ENCODE assay signal across 9 cellular contexts in the genomic region with DNA sequence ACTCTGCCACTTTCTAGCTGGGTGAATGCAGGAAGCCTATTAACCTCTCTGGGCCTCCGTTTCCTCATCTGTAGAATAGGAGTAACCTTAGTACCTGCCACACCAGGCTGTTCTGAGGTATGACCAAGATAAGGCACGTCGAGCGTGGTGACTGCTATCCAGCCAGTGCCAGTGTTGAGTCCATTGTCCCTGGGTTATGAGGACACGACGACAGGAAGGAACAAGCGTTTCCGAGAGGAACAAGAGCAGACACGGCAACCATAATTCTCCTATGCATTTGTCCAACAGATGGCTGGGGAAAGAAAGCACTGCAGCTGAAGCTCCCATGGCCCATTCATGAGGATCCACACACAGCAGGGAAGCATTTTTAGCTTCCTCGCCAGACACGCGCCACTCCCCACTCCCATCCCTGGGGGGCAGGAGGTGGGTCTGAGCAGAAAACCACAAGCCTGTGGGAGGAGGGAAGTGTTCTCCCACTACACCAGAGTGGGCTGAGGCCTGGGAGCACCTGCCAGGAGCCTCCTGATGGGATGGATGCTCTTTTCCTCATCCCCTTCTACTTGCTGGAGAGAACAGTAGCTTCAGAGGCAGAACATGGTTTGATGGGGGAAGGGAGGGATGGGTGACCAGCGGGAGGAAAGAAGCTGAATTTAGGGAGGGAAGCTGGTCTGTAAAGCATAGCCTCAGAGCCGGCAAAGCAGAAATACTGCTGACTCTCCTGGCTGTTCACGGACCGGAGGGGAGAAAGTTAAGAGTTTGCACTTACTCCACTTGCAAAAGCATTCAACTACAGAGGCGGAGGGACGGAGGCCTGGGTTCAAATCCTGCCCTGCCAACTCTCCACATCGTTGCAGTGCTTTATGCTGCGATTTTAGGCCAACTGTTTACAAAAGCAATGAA. TPM values are rescaled to one million over a fixed set of nuclear protein-coding genes. Genes with fewer than 3 reads are reported as not detected.
DNase-seq lines count a peak whose midpoint lies in the region; ATAC-seq, FAIRE-seq and TF ChIP-seq lines count a peak whose summit lies in the region.
"Had no signal": no experiment of that assay in that cellular context is flagged by ENCODE, and none has a peak within 500 bp of the region (broad histone marks: within the 10 kb centered on the region; RNA-seq: fewer than 3 reads in every experiment).

No MANE protein-coding gene starts in this region.

- H2BK15ac ChIP-seq in mesenchymal stem cell (ENCODE audit: low read depth, poor library complexity, severe bottlenecking): no peak overlapping the region

- H3K27ac Mint-ChIP-seq in activated T-helper 1 cell treated with anti-CD3 and anti-CD28 coated beads, Interleukin-12 subunit alpha, Interleukin-12 subunit beta, Interleukin-2, Interleukin-4 antibody, amounts not matched to agents 30 ng/mL and 10 ng/mL and 1 ng/mL, durations not matched to agents 14 hours and 24 hours and 36 hours: peak overlapping the region; percentile 77

- H4K91ac ChIP-seq in mesenchymal stem cell (ENCODE audit: low read length): no peak overlapping the region

- H2BK120ac ChIP-seq in mesenchymal stem cell (ENCODE audit: low read depth, low read length): no peak overlapping the region

- CTCF ChIA-PET in HepG2 (lab: Yijun Ruan, JAX; ENCODE audit: low intra/inter-chr PET ratio, low total read pairs): no interaction called here

- no peak for FAIRE-seq in HepG2 (lab: Jason Lieb, UNC)

- ATAC-seq in right lobe of liver (peak in 2 of 4 donors; percentile 12 to 42), HepG2 (no peak), HG03095 (IDR thresholded peaks at IDR 0.05; ENCODE audit: unreplicated experiment) (no peak)

- H3K14ac ChIP-seq in mesenchymal stem cell (ENCODE audit: low read length in 2 of 2): peak overlapping the region in 1 of 2 experiments; percentile 8

- peak overlapping the region in 1 of 2 experiments; percentile 67 for H3K23ac ChIP-seq in mesenchymal stem cell (ENCODE audit: low read length in 2 of 2)

- H3K9ac ChIP-seq in HepG2 (ENCODE audit: insufficient read depth, low read depth, low read length) (no peak overlapping the region), mesenchymal stem cell (ENCODE audit: low read length) (peak overlapping the region; percentile 83)

- no peak for TF ChIP-seq EP300 in HepG2 (IDR thresholded peaks at IDR 0.05; ENCODE audit: low read depth in 2 of 2, low read length in 2 of 2)
- no peak for TF ChIP-seq EP300 in HepG2 (CRISPR knock-in tag; IDR thresholded peaks at IDR 0.05; ENCODE audit: borderline replicate concordance)

- peaks cover 12% of the 10 kb centered on the region for H3K79me1 ChIP-seq in mesenchymal stem cell (replicated peaks; ENCODE audit: low read length, poor library complexity, severe bottlenecking)

- WGBS in right lobe of liver (ENCODE audit: insufficient coverage, low coverage, low lambda C conversion rate, missing lambda C conversion rate): 61% methylated on average over 19 of the region's 20 CpGs
- WGBS in HepG2 (ENCODE audit: low lambda C conversion rate): 93% methylated on average over 20 of the region's 20 CpGs
- WGBS in mesenchymal stem cell: 86% methylated on average over 17 of the region's 20 CpGs

- H3K27me3 Mint-ChIP-seq in activated T-helper 1 cell treated with anti-CD3 and anti-CD28 coated beads, Interleukin-12 subunit alpha, Interleukin-12 subunit beta, Interleukin-2, Interleukin-4 antibody, amounts not matched to agents 30 ng/mL and 10 ng/mL and 1 ng/mL, durations not matched to agents 14 hours and 24 hours and 36 hours (ENCODE audit: insufficient read depth): peaks cover 2% of the 10 kb centered on the region

- peak overlapping the region; percentile 4 to 66 (median 16) for H3K4me3 ChIP-seq in right lobe of liver
- no peak overlapping the region for H3K4me3 ChIP-seq in HepG2 (replicated peaks in 1 of 3; ENCODE audit: insufficient read depth in 1 of 3, low read depth in 2 of 3, low read length in 3 of 3)
- H3K4me3 ChIP-seq in mesenchymal stem cell (ENCODE audit: insufficient read depth in 1 of 2, low read depth in 1 of 2, low read length in 2 of 2): peak overlapping the region in 1 of 2 experiments; percentile 83

- DNase-seq in right lobe of liver: no peak
- no peak for DNase-seq in HepG2 (ENCODE audit: low spot score)
- DNase-seq in activated T-helper 1 cell treated with anti-CD3 and anti-CD28 coated beads, Interleukin-12 subunit alpha, Interleukin-12 subunit beta, Interleukin-2, Interleukin-4 antibody, amounts not matched to agents 30 ng/mL and 10 ng/mL and 1 ng/mL, durations not matched to agents 14 hours and 24 hours and 36 hours (ENCODE audit: low spot score): no peak
- no peak for DNase-seq in mesenchymal stem cell
- DNase-seq in NCI-H82 treated with DMSO at 0.1 percent for 48 hours (lab: John Stamatoyannopoulos, UW; ENCODE audit: unreplicated experiment): no peak
- DNase-seq in SKM-1 treated with dmso at 0.1 percent for 144 hours (lab: John Stamatoyannopoulos, UW; ENCODE audit: unreplicated experiment): no peak
- DNase-seq in NK-92 (lab: John Stamatoyannopoulos, UW; ENCODE audit: unreplicated experiment): no peak
- DNase-seq: NCI-H1105 treated with DMSO at 0.1 percent for 48 hours had no signal

- H3K79me2 ChIP-seq in HepG2 (ENCODE audit: insufficient read depth, low read length): no peaks in the 10 kb centered on the region

- TF ChIP-seq POLR2A in right lobe of liver (IDR thresholded peaks at IDR 0.05) (no peak), HepG2 (IDR thresholded peaks at IDR 0.05; ENCODE audit: insufficient read depth in 1 of 2, low read depth in 2 of 2, low read length in 2 of 2) (no peak)

- peaks cover 58% of the 10 kb centered on the region for H3K36me3 Mint-ChIP-seq in activated T-helper 1 cell treated with anti-CD3 and anti-CD28 coated beads, Interleukin-12 subunit alpha, Interleukin-12 subunit beta, Interleukin-2, Interleukin-4 antibody, amounts not matched to agents 30 ng/mL and 10 ng/mL and 1 ng/mL, durations not matched to agents 14 hours and 24 hours and 36 hours (ENCODE audit: low read depth)

- no peak overlapping the region for H3K4me2 ChIP-seq in HepG2 (ENCODE audit: low read depth, low read length)
- H3K4me2 ChIP-seq in mesenchymal stem cell (ENCODE audit: low read length, poor library complexity, severe bottlenecking): peak overlapping the region; percentile 11

- no peaks in the 10 kb centered on the region for H3K36me3 ChIP-seq in right lobe of liver
- peaks cover 0 to 1% of the 10 kb centered on the region in 2 experiments; a peak in 2 of 5 replicates for H3K36me3 ChIP-seq in HepG2 (replicated peaks in 1 of 2; ENCODE audit: control insufficient read depth in 1 of 2, insufficient read depth in 2 of 2, low read length in 2 of 2)
- peaks cover 23 to 27% of the 10 kb centered on the region in 2 experiments for H3K36me3 ChIP-seq in mesenchymal stem cell (ENCODE audit: control insufficient read depth in 1 of 2, insufficient read depth in 2 of 2, low read depth in 1 of 2, low read length in 2 of 2)

- H3K9me3 ChIP-seq in right lobe of liver (no peaks in the 10 kb centered on the region), HepG2 (ENCODE audit: low read length) (no peaks in the 10 kb centered on the region), mesenchymal stem cell (ENCODE audit: control insufficient read depth, low read length) (no peaks in the 10 kb centered on the region)

- H3K27me3 ChIP-seq in right lobe of liver (peaks cover 0 to 9% of the 10 kb centered on the region in 2 donors), HepG2 (ENCODE audit: control insufficient read depth in 1 of 2, insufficient read depth in 2 of 2, low read length in 2 of 2) (no peaks in the 10 kb centered on the region; a peak in 1 of 5 replicates), mesenchymal stem cell (ENCODE audit: control insufficient read depth in 1 of 2, insufficient read depth in 1 of 2, low read length in 2 of 2) (no peaks in the 10 kb centered on the region)

- TF ChIP-seq CTCF in right lobe of liver (IDR thresholded peaks at IDR 0.05) (no peak), HepG2 (CRISPR knock-in tag; IDR thresholded peaks at IDR 0.05) (no peak)

- H3K4me1 Mint-ChIP-seq in activated T-helper 1 cell treated with anti-CD3 and anti-CD28 coated beads, Interleukin-12 subunit alpha, Interleukin-12 subunit beta, Interleukin-2, Interleukin-4 antibody, amounts not matched to agents 30 ng/mL and 10 ng/mL and 1 ng/mL, durations not matched to agents 14 hours and 24 hours and 36 hours (ENCODE audit: low read depth): peaks cover 69% of the 10 kb centered on the region

- no TSS peak for BruUV-seq in HepG2 (replicated peaks; lab: Mats Ljungman, UMichigan)

- in situ Hi-C loops in HepG2 (cut with HindIII; ENCODE audit: extremely low pct_ligation_motif_present, low pct_unique_long_range_greater_than_20kb): no loop called here

- H3K9me3 Mint-ChIP-seq in activated T-helper 1 cell treated with anti-CD3 and anti-CD28 coated beads, Interleukin-12 subunit alpha, Interleukin-12 subunit beta, Interleukin-2, Interleukin-4 antibody, amounts not matched to agents 30 ng/mL and 10 ng/mL and 1 ng/mL, durations not matched to agents 14 hours and 24 hours and 36 hours: no peaks in the 10 kb centered on the region

- H3K4me3 Mint-ChIP-seq in activated T-helper 1 cell treated with anti-CD3 and anti-CD28 coated beads, Interleukin-12 subunit alpha, Interleukin-12 subunit beta, Interleukin-2, Interleukin-4 antibody, amounts not matched to agents 30 ng/mL and 10 ng/mL and 1 ng/mL, durations not matched to agents 14 hours and 24 hours and 36 hours: peak overlapping the region; percentile 96

- H3K4me1 ChIP-seq in right lobe of liver: peaks cover 0 to 7% (median 0%) of the 10 kb centered on the region in 4 donors
- peaks cover 33% of the 10 kb centered on the region for H3K4me1 ChIP-seq in HepG2 (ENCODE audit: insufficient read depth, low read length)
- H3K4me1 ChIP-seq in mesenchymal stem cell (ENCODE audit: control insufficient read depth, insufficient read depth, low read depth, low read length): peaks cover 35% of the 10 kb centered on the region

- peak overlapping the region in 1 of 2 experiments; percentile 31 for H2BK12ac ChIP-seq in mesenchymal stem cell (ENCODE audit: low read length in 2 of 2)

- H4K8ac ChIP-seq in mesenchymal stem cell (ENCODE audit: low read length): no peak overlapping the region

- no peak overlapping the region for H2BK5ac ChIP-seq in mesenchymal stem cell (ENCODE audit: low read depth, low read length, poor library complexity, severe bottlenecking)

- H3K27ac ChIP-seq in right lobe of liver (no peak overlapping the region), HepG2 (ENCODE audit: extremely low read length, insufficient read depth, low read length) (no peak overlapping the region), mesenchymal stem cell (ENCODE audit: low read length, poor library complexity, severe bottlenecking) (no peak overlapping the region)

- no peak overlapping the region for H2AFZ ChIP-seq in HepG2 (ENCODE audit: low read length)
- H2AFZ ChIP-seq in mesenchymal stem cell (ENCODE audit: low read depth, low read length): no peak overlapping the region

- no peaks in the 10 kb centered on the region; the same call in 1 of the 2 replicates for H4K20me1 ChIP-seq in HepG2 (ENCODE audit: insufficient read depth, low read length)

- H3K18ac ChIP-seq in mesenchymal stem cell (ENCODE audit: low read depth in 1 of 2, low read length in 2 of 2): peak overlapping the region in 1 of 2 experiments; percentile 37

- peak overlapping the region in 1 of 2 experiments; percentile 1 for H3K4ac ChIP-seq in mesenchymal stem cell (ENCODE audit: low read depth in 1 of 2, low read length in 2 of 2)

- H2AK5ac ChIP-seq in mesenchymal stem cell (ENCODE audit: low read length, severe bottlenecking): no peak overlapping the region

- POLR2A ChIA-PET in HepG2 (lab: Yijun Ruan, JAX): no interaction called here

- no peak for TF ChIP-seq RAD21 in HepG2 (CRISPR knock-in tag; IDR thresholded peaks at IDR 0.05)

- intact Hi-C loops in right lobe of liver (cut with DNase I) (loop anchor here in 1 of 2 donors (5.0 kb wide), 1 partner anchor 93 kb away; no protein-coding TSS in a partner anchor), HepG2 (cut with micrococcal nuclease; ENCODE audit: unreplicated experiment) (no loop called here)
- intact Hi-C loops in activated T-helper 1 cell treated with anti-CD3 and anti-CD28 coated beads, Interleukin-12 subunit alpha, Interleukin-12 subunit beta, Interleukin-2, Interleukin-4 antibody, amounts not matched to agents 30 ng/mL and 10 ng/mL and 1 ng/mL, durations not matched to agents 14 hours and 24 hours and 36 hours (cut with micrococcal nuclease): no loop called here

RNA-seq across cellular contexts. Expression of a gene that starts 2.7 kb away (rescaled TPM):
- total RNA-seq in right lobe of liver: 10 to 100 TPM; 12.4 to 51.0 (median 18.6) TPM
- total RNA-seq in HepG2 (2016; rRNA removed; fragmentation: Illumina TruSeq; extraction: Trizol): 8.6 and 8.7 TPM in 2 replicates
- total RNA-seq in HepG2 (2016; cell fraction: cytosol; rRNA removed; fragmentation: Illumina TruSeq; extraction: Trizol; ENCODE audit: low read depth): 5.8 and 8.7 TPM in 2 replicates
- total RNA-seq in HepG2 (2016; cell fraction: insoluble cytoplasmic fraction; rRNA removed; fragmentation: Illumina TruSeq; extraction: Trizol): 7.3 and 9.2 TPM in 2 replicates
- total RNA-seq in HepG2 (2016; cell fraction: membrane; rRNA removed; fragmentation: Illumina TruSeq; extraction: Trizol): 14.0 and 18.2 TPM in 2 replicates
- total RNA-seq in HepG2 (2016; cell fraction: nucleus; rRNA removed; fragmentation: Illumina TruSeq; extraction: Trizol): 3.7 and 4.3 TPM in 2 replicates
- 9.7 and 16.9 TPM in 2 replicates for polyA plus RNA-seq in HepG2 (2011; rRNA removed)
- polyA plus RNA-seq in HepG2 (2011; cell fraction: cytosol; rRNA removed): 8.5 and 16.0 TPM in 2 replicates
- 5.1 and 7.3 TPM in 2 replicates for polyA plus RNA-seq in HepG2 (2011; cell fraction: nucleus; rRNA removed)
- 8.5 and 17.2 TPM in 2 replicates for polyA plus RNA-seq in HepG2 (2012)
- 15.3 and 18.5 TPM in 2 replicates for polyA plus RNA-seq in HepG2 (2016; cell fraction: cytosol; fragmentation: Illumina TruSeq; extraction: Trizol; ENCODE audit: low read depth)
- 17.5 and 21.2 TPM in 2 replicates for polyA plus RNA-seq in HepG2 (2016; cell fraction: insoluble cytoplasmic fraction; fragmentation: Illumina TruSeq; extraction: Trizol; ENCODE audit: low read depth)
- polyA plus RNA-seq in HepG2 (2016; cell fraction: membrane; fragmentation: Illumina TruSeq; extraction: Trizol; ENCODE audit: low read depth): 23.1 and 28.6 TPM in 2 replicates
- 10.8 and 11.4 TPM in 2 replicates for polyA plus RNA-seq in HepG2 (2016; cell fraction: nucleus; fragmentation: Illumina TruSeq; extraction: Trizol; ENCODE audit: insufficient read depth, low read depth)
- polyA minus RNA-seq in HepG2 (2011; rRNA and poly(A)+ RNA removed; ENCODE audit: low replicate concordance): 13.8 and 51.4 TPM in 2 replicates
- polyA minus RNA-seq in HepG2 (2011; cell fraction: cytosol; rRNA and poly(A)+ RNA removed): 3.7 and 9.1 TPM in 2 replicates
- 3.7 and 4.8 TPM in 2 replicates for polyA minus RNA-seq in HepG2 (2011; cell fraction: nucleus; rRNA and poly(A)+ RNA removed)
- 531 and 535 TPM in 2 replicates for total RNA-seq in activated T-helper 1 cell treated with anti-CD3 and anti-CD28 coated beads, Interleukin-12 subunit alpha, Interleukin-12 subunit beta, Interleukin-2, Interleukin-4 antibody, amounts not matched to agents 30 ng/mL and 10 ng/mL and 1 ng/mL, durations not matched to agents 14 hours and 24 hours and 36 hours
- 264 TPM for polyA plus RNA-seq in mesenchymal stem cell (2013, experiment 1 of 2)
- 251 TPM for polyA plus RNA-seq in mesenchymal stem cell (2013, experiment 2 of 2)

RNA-seq across cellular contexts. Expression of a gene that starts 33.1 kb away (rescaled TPM):
- 10 to 100 TPM; 20.1 to 31.3 (median 21.9) TPM for total RNA-seq in right lobe of liver
- total RNA-seq in HepG2 (2016; rRNA removed; fragmentation: Illumina TruSeq; extraction: Trizol): 23.6 and 24.3 TPM in 2 replicates
- total RNA-seq in HepG2 (2016; cell fraction: cytosol; rRNA removed; fragmentation: Illumina TruSeq; extraction: Trizol; ENCODE audit: low read depth): 5.2 and 5.7 TPM in 2 replicates
- 19.7 and 25.5 TPM in 2 replicates for total RNA-seq in HepG2 (2016; cell fraction: insoluble cytoplasmic fraction; rRNA removed; fragmentation: Illumina TruSeq; extraction: Trizol)
- total RNA-seq in HepG2 (2016; cell fraction: membrane; rRNA removed; fragmentation: Illumina TruSeq; extraction: Trizol): 13.6 and 13.8 TPM in 2 replicates
- 19.3 and 23.7 TPM in 2 replicates for total RNA-seq in HepG2 (2016; cell fraction: nucleus; rRNA removed; fragmentation: Illumina TruSeq; extraction: Trizol)
- polyA plus RNA-seq in HepG2 (2011; rRNA removed): 26.0 and 34.9 TPM in 2 replicates
- 19.5 and 24.5 TPM in 2 replicates for polyA plus RNA-seq in HepG2 (2011; cell fraction: cytosol; rRNA removed)
- polyA plus RNA-seq in HepG2 (2011; cell fraction: nucleus; rRNA removed): 101 and 113 TPM in 2 replicates
- polyA plus RNA-seq in HepG2 (2012): 13.5 and 16.7 TPM in 2 replicates
- polyA plus RNA-seq in HepG2 (2016; cell fraction: cytosol; fragmentation: Illumina TruSeq; extraction: Trizol; ENCODE audit: low read depth): 3.3 and 4.5 TPM in 2 replicates
- 12.0 and 13.5 TPM in 2 replicates for polyA plus RNA-seq in HepG2 (2016; cell fraction: insoluble cytoplasmic fraction; fragmentation: Illumina TruSeq; extraction: Trizol; ENCODE audit: low read depth)
- 5.3 and 6.0 TPM in 2 replicates for polyA plus RNA-seq in HepG2 (2016; cell fraction: membrane; fragmentation: Illumina TruSeq; extraction: Trizol; ENCODE audit: low read depth)
- 30.5 and 31.5 TPM in 2 replicates for polyA plus RNA-seq in HepG2 (2016; cell fraction: nucleus; fragmentation: Illumina TruSeq; extraction: Trizol; ENCODE audit: insufficient read depth, low read depth)
- polyA minus RNA-seq in HepG2 (2011; rRNA and poly(A)+ RNA removed; ENCODE audit: low replicate concordance): 18.8 and 92.4 TPM in 2 replicates
- 32.9 and 39.6 TPM in 2 replicates for polyA minus RNA-seq in HepG2 (2011; cell fraction: cytosol; rRNA and poly(A)+ RNA removed)
- polyA minus RNA-seq in HepG2 (2011; cell fraction: nucleus; rRNA and poly(A)+ RNA removed): 40.4 and 48.1 TPM in 2 replicates
- 39.3 and 42.6 TPM in 2 replicates for total RNA-seq in activated T-helper 1 cell treated with anti-CD3 and anti-CD28 coated beads, Interleukin-12 subunit alpha, Interleukin-12 subunit beta, Interleukin-2, Interleukin-4 antibody, amounts not matched to agents 30 ng/mL and 10 ng/mL and 1 ng/mL, durations not matched to agents 14 hours and 24 hours and 36 hours
- 19.3 TPM for polyA plus RNA-seq in mesenchymal stem cell (2013, experiment 1 of 2)
- 18.4 TPM for polyA plus RNA-seq in mesenchymal stem cell (2013, experiment 2 of 2)

Comparison
In these comparisons a context has a peak if more than half of its experiments do, and no peak if none do; other contexts are left out.
1. H3K4me3 ChIP-seq: peak in right lobe of liver (3 of 3); none in HepG2 (0 of 3).
2. RNA of a gene that starts 2.7 kb away (total RNA-seq): 531 to 535 TPM in activated T-helper 1 cell treated with anti-CD3 and anti-CD28 coated beads, Interleukin-12 subunit alpha, Interleukin-12 subunit beta, Interleukin-2, Interleukin-4 antibody, amounts not matched to agents 30 ng/mL and 10 ng/mL and 1 ng/mL, durations not matched to agents 14 hours and 24 hours and 36 hours; 12.4 to 51.0 TPM in right lobe of liver and 3.7 to 18.2 TPM in HepG2; every median in the first group is over 10 times any median in the second.